8 cellular contexts compared by ENCODE assay signal in the genomic region with DNA sequence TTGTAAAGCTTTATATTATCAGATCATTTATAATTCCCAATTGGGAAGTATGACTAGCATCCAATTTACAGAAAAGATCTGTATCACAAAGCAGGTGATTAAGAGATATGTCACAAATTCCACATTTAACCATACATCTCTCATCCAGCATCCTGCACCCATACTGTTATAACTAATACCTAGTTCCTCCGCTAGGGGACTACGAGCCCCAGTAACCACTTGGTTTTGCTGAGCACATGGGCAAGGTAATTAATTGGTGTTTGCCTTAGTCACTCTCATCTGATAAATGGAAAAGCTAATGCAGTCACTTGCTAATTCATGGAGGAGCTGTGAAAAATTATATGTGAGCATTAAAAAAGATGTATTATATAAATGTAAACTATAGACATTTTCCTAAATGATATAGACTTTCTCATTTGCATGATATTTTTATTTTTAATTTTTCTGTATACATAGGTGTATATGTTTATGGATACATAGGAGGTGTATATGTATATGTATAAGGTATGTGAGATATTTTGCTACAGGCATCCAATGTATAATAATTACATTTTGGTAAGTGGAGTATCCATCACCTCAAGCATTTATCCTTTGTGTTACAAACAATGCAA.
DNase-seq lines count a peak whose midpoint lies in the region; ATAC-seq, FAIRE-seq and TF ChIP-seq lines count a peak whose summit lies in the region.

No MANE protein-coding gene starts in this region.

- H3K27me3 ChIP-seq in HepG2 (ENCODE audit: control insufficient read depth in 1 of 2, insufficient read depth in 2 of 2, low read length in 2 of 2) = no peaks in the 10 kb centered on the region; a peak in 1 of 5 replicates

- H4K20me1 ChIP-seq in HepG2 (ENCODE audit: insufficient read depth, low read length) = no peaks in the 10 kb centered on the region

- TF ChIP-seq EP300 in HepG2 (IDR thresholded peaks at IDR 0.05; ENCODE audit: low read depth in 2 of 2, low read length in 2 of 2) (no peak), HepG2 (CRISPR knock-in tag; IDR thresholded peaks at IDR 0.05; ENCODE audit: borderline replicate concordance) (no peak)

- POLR2A ChIA-PET in HepG2 (lab: Yijun Ruan, JAX) = no interaction called here

- no peak for TF ChIP-seq POLR2A in HepG2 (IDR thresholded peaks at IDR 0.05; ENCODE audit: insufficient read depth in 1 of 2, low read depth in 2 of 2, low read length in 2 of 2)

- H3K4me2 ChIP-seq in HepG2 (ENCODE audit: low read depth, low read length) = no peak overlapping the region

- CTCF ChIA-PET in HepG2 (lab: Yijun Ruan, JAX; ENCODE audit: low intra/inter-chr PET ratio, low total read pairs) = no interaction called here

- H3K36me3 Mint-ChIP-seq in HFFc6 (ENCODE audit: low read depth) = no peaks in the 10 kb centered on the region
- no peaks in the 10 kb centered on the region for H3K36me3 Mint-ChIP-seq in stimulated activated effector memory CD8-positive, alpha-beta T cell treated with anti-CD3 and anti-CD28 coated beads, Interleukin-12 subunit alpha, Interleukin-12 subunit beta, amount 100 ng/mL, for 72 hours

- H3K4me1 ChIP-seq in HepG2 (ENCODE audit: insufficient read depth, low read length) = no peaks in the 10 kb centered on the region

- FAIRE-seq in HepG2 (lab: Jason Lieb, UNC) = no peak

- intact Hi-C loops in HepG2 (cut with micrococcal nuclease; ENCODE audit: unreplicated experiment) = loop anchor here (1.0 kb wide), 2 partner anchors 89 to 106 kb away; no protein-coding TSS in a partner anchor

- no peaks in the 10 kb centered on the region for H3K4me1 Mint-ChIP-seq in HFFc6 (ENCODE audit: low read depth)
- no peaks in the 10 kb centered on the region for H3K4me1 Mint-ChIP-seq in stimulated activated effector memory CD8-positive, alpha-beta T cell treated with anti-CD3 and anti-CD28 coated beads, Interleukin-12 subunit alpha, Interleukin-12 subunit beta, amount 100 ng/mL, for 72 hours

- no peak overlapping the region for H3K27ac ChIP-seq in HepG2 (ENCODE audit: extremely low read length, insufficient read depth, low read length)

- H3K9me3 ChIP-seq in HepG2 (ENCODE audit: low read length) = no peaks in the 10 kb centered on the region

- ATAC-seq in HepG2 (peak; percentile 84), HG03045 (IDR thresholded peaks at IDR 0.05; ENCODE audit: unreplicated experiment) (no peak), GM21717 (IDR thresholded peaks at IDR 0.05; ENCODE audit: unreplicated experiment) (no peak)
- ATAC-seq in stimulated activated effector memory CD8-positive, alpha-beta T cell treated with anti-CD3 and anti-CD28 coated beads, Interleukin-12 subunit alpha, Interleukin-12 subunit beta, amount 100 ng/mL, for 72 hours = no peak

- H3K4me3 Mint-ChIP-seq in HFFc6 = no peak overlapping the region
- no peak overlapping the region for H3K4me3 Mint-ChIP-seq in stimulated activated effector memory CD8-positive, alpha-beta T cell treated with anti-CD3 and anti-CD28 coated beads, Interleukin-12 subunit alpha, Interleukin-12 subunit beta, amount 100 ng/mL, for 72 hours

- no peak overlapping the region for H3K27ac Mint-ChIP-seq in HFFc6
- no peak overlapping the region for H3K27ac Mint-ChIP-seq in stimulated activated effector memory CD8-positive, alpha-beta T cell treated with anti-CD3 and anti-CD28 coated beads, Interleukin-12 subunit alpha, Interleukin-12 subunit beta, amount 100 ng/mL, for 72 hours

- TF ChIP-seq CTCF in GM12864 (IDR thresholded peaks at IDR 0.05; ENCODE audit: low read depth, low read length, missing control alignments) (peak; percentile 54), HFFc6 (IDR thresholded peaks at IDR 0.05) (peak; percentile 53), HepG2 (CRISPR knock-in tag; IDR thresholded peaks at IDR 0.05) (peak; percentile 60)

- H2AFZ ChIP-seq in HepG2 (ENCODE audit: low read length) = no peak overlapping the region

- BruUV-seq in HepG2 (replicated peaks; lab: Mats Ljungman, UMichigan) = no TSS peak

- no peaks in the 10 kb centered on the region for H3K9me3 Mint-ChIP-seq in HFFc6
- peaks cover 13% of the 10 kb centered on the region for H3K9me3 Mint-ChIP-seq in stimulated activated effector memory CD8-positive, alpha-beta T cell treated with anti-CD3 and anti-CD28 coated beads, Interleukin-12 subunit alpha, Interleukin-12 subunit beta, amount 100 ng/mL, for 72 hours

- H3K9ac ChIP-seq in HepG2 (ENCODE audit: insufficient read depth, low read depth, low read length) = no peak overlapping the region

- DNase-seq in GM12864 (ENCODE audit: low read depth) = no peak
- no peak for DNase-seq in HFFc6
- DNase-seq in RPMI8226 = peak; percentile 25
- peak; percentile 9 for DNase-seq in HepG2 (ENCODE audit: low spot score)
- DNase-seq in stimulated activated effector memory CD8-positive, alpha-beta T cell treated with anti-CD3 and anti-CD28 coated beads, Interleukin-12 subunit alpha, Interleukin-12 subunit beta, amount 100 ng/mL, for 72 hours (ENCODE audit: low spot score in 2 of 2) = no peak
- DNase-seq in NCI-H2107 (lab: John Stamatoyannopoulos, UW) = no peak

- H3K36me3 ChIP-seq in HepG2 (replicated peaks in 1 of 2; ENCODE audit: control insufficient read depth in 1 of 2, insufficient read depth in 2 of 2, low read length in 2 of 2) = no peaks in the 10 kb centered on the region

- no peaks in the 10 kb centered on the region for H3K79me2 ChIP-seq in HepG2 (ENCODE audit: insufficient read depth, low read length)

- in situ Hi-C loops in HepG2 (cut with HindIII; ENCODE audit: extremely low pct_ligation_motif_present, low pct_unique_long_range_greater_than_20kb) = no loop called here

- 0% methylated on average over 2 of the region's 2 CpGs for WGBS in HepG2 (ENCODE audit: low lambda C conversion rate)

- no peak for TF ChIP-seq RAD21 in HepG2 (CRISPR knock-in tag; IDR thresholded peaks at IDR 0.05)

- H3K4me3 ChIP-seq in GM12864 (ENCODE audit: low read depth, low read length) = no peak overlapping the region
- H3K4me3 ChIP-seq in HepG2 (replicated peaks in 1 of 3; ENCODE audit: insufficient read depth in 1 of 3, low read depth in 2 of 3, low read length in 3 of 3) = no peak overlapping the region

- H3K27me3 Mint-ChIP-seq in HFFc6 (ENCODE audit: insufficient read depth) = no peaks in the 10 kb centered on the region; the same call in 1 of the 2 replicates

TF ChIP-seq in HepG2, 621 proteins besides CTCF, POLR2A, EP300 and RAD21:
- TF ChIP-seq SMC3 (IDR thresholded peaks at IDR 0.05; ENCODE audit: low read length) = peak; percentile 15; the same call in 1 of the 2 replicates
- no peak for TF ChIP-seq ZFYVE20 (CRISPR knock-in tag; IDR thresholded peaks at IDR 0.05; ENCODE audit: borderline replicate concordance, low read depth)
- no peak for TF ChIP-seq CEBPZ (IDR thresholded peaks at IDR 0.05; ENCODE audit: low read length)
- TF ChIP-seq CEBPG (CRISPR knock-in tag; IDR thresholded peaks at IDR 0.05) = no peak
- no peak for TF ChIP-seq MYC (CRISPR knock-in tag; IDR thresholded peaks at IDR 0.05; ENCODE audit: borderline replicate concordance)
- no peak for TF ChIP-seq KMT2B (CRISPR knock-in tag; IDR thresholded peaks at IDR 0.05)
- TF ChIP-seq ZKSCAN5 (CRISPR knock-in tag; IDR thresholded peaks at IDR 0.05) = no peak
- no peak for TF ChIP-seq ZNF552 (CRISPR knock-in tag; IDR thresholded peaks at IDR 0.05; ENCODE audit: borderline replicate concordance)
- TF ChIP-seq KMT2A (CRISPR knock-in tag; IDR thresholded peaks at IDR 0.05) = no peak
- TF ChIP-seq, protein P1, sequence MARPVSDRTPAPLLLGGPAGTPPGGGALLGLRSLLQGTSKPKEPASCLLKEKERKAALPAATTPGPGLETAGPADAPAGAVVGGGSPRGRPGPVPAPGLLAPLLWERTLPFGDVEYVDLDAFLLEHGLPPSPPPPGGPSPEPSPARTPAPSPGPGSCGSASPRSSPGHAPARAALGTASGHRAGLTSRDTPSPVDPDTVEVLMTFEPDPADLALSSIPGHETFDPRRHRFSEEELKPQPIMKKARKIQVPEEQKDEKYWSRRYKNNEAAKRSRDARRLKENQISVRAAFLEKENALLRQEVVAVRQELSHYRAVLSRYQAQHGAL (CRISPR knock-in tag; IDR thresholded peaks at IDR 0.05; ENCODE audit: not compliant biosample characterization) = no peak
- TF ChIP-seq STAG1 (CRISPR knock-in tag; IDR thresholded peaks at IDR 0.05) = peak; percentile 56
- TF ChIP-seq MBD4 (IDR thresholded peaks at IDR 0.05; ENCODE audit: borderline replicate concordance, low read length) = no peak

Comparison
In these comparisons a context has a peak if more than half of its experiments do, and no peak if none do; other contexts are left out.
1. DNase-seq: peak in RPMI8226 (single experiment) and HepG2 (single experiment); none in GM12864 (single experiment), HFFc6 (single experiment), stimulated activated effector memory CD8-positive, alpha-beta T cell treated with anti-CD3 and anti-CD28 coated beads, Interleukin-12 subunit alpha, Interleukin-12 subunit beta, amount 100 ng/mL, for 72 hours (0 of 2) and NCI-H2107 (single experiment).
2. Peak in every context shown above with its lines, with median percentiles within 50 percentile points of each other: CTCF ChIP-seq.